1 cellular context compared by ENCODE assay signal in the genomic region with DNA sequence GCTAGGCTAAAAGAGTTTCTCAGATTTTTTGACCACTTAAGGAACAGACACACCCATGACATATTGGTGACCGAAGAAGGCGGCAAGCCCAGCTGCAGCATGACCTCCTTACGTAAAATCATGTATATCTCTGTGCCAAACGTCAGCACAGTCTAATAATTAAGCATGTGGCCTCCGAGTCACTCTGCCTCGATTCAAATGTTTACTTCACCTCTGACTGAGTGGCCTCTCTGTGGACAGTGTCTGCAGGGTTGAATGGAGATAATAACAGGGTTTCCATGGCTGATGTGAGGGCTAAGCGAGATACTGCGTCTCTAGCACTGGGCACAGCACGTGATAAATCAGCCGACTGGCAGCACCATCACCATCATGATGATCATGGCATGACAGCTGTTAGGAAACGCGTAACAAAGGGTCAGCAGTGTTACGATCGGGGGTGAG.
TF ChIP-seq lines count a peak whose summit lies in the region.

No MANE protein-coding gene starts in this region.

TF ChIP-seq in HepG2, 621 proteins besides CTCF, POLR2A, EP300 and RAD21 (continued from another document):
- TF ChIP-seq, protein P1, sequence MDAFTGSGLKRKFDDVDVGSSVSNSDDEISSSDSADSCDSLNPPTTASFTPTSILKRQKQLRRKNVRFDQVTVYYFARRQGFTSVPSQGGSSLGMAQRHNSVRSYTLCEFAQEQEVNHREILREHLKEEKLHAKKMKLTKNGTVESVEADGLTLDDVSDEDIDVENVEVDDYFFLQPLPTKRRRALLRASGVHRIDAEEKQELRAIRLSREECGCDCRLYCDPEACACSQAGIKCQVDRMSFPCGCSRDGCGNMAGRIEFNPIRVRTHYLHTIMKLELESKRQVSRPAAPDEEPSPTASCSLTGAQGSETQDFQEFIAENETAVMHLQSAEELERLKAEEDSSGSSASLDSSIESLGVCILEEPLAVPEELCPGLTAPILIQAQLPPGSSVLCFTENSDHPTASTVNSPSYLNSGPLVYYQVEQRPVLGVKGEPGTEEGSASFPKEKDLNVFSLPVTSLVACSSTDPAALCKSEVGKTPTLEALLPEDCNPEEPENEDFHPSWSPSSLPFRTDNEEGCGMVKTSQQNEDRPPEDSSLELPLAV (CRISPR knock-in tag; conservative IDR thresholded peaks at IDR 0.05; ENCODE audit: low read depth): no peak
TF ChIP-seq in HepG2: peak in this region for 0.
